Comparison of ENCODE assay signal across 31 cellular contexts in the genomic region with DNA sequence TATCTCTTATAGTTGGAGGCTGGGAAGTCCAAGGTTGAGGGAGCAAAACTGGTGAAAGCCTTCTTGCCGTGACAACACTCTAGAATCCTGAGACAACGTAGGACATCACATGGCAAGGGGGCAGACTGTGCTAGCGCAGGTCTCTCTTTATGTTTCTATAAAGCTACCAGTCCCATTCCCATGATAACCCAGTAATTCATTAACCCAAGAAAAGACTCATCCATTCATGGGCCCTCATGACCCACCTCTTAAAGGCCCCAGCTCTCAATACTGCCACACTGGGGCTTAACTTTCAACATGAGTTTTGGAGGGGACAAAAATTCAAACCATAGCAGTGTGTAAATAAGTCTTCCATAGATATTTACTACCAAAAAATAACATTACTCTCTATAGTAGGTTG.
"Had no signal": no experiment of that assay in that cellular context is flagged by ENCODE, and none has a peak within 500 bp of the region (broad histone marks: within the 10 kb centered on the region; RNA-seq: fewer than 3 reads in every experiment).

No MANE protein-coding gene starts in this region.

- H3K4me1 Mint-ChIP-seq: activated B cell treated with CpG ODN at 0.5 μM for 24 hours; activated CD4-positive, alpha-beta T cell treated with anti-CD3 and anti-CD28 coated beads, Interleukin-2, amount 10 ng/mL, durations not matched to agents 24 days and 14 days; activated naive CD4-positive, alpha-beta T cell treated with anti-CD3 and anti-CD28 coated beads, Interleukin-2, amount 10 ng/mL, durations not matched to agents 7 days and 5 days; activated naive CD8-positive, alpha-beta T cell treated with anti-CD3 and anti-CD28 coated beads, Interleukin-2, amount 10 ng/mL, durations not matched to agents 7 days and 5 days; brain had no signal

- H3K4me3 Mint-ChIP-seq: activated B cell treated with CpG ODN at 0.5 μM for 24 hours; activated CD4-positive, alpha-beta memory T cell treated with anti-CD3 and anti-CD28 coated beads for 36 hours; activated CD4-positive, alpha-beta T cell treated with anti-CD3 and anti-CD28 coated beads, Interleukin-2, amount 10 ng/mL, durations not matched to agents 24 days and 14 days; activated CD8-positive, alpha-beta T cell treated with anti-CD3 and anti-CD28 coated beads for 36 hours; activated naive CD4-positive, alpha-beta T cell treated with anti-CD3 and anti-CD28 coated beads, Interleukin-2, amount 10 ng/mL, durations not matched to agents 7 days and 5 days; activated naive CD4-positive, alpha-beta T cell treated with anti-CD3 and anti-CD28 coated beads, Interleukin-2, amount 50 U/mL, for 24 hours; activated naive CD8-positive, alpha-beta T cell; activated naive CD8-positive, alpha-beta T cell treated with anti-CD3 and anti-CD28 coated beads, Interleukin-2, amount 10 ng/mL, durations not matched to agents 7 days and 5 days; activated naive CD8-positive, alpha-beta T cell treated with anti-CD3 and anti-CD28 coated beads, Interleukin-2, amount 50 U/mL, for 24 hours; activated T-cell treated with anti-CD3 and anti-CD28 coated beads, Interleukin-2, amount 50 U/mL, for 24 hours; brain; central memory CD8-positive, alpha-beta T cell; T-helper 1 cell treated with Interleukin-12 subunit alpha and Interleukin-12 subunit beta and Interleukin-4 antibody, amounts not matched to agents 30 μg/mL and 1 μg/mL, for 36 hours; T-helper 2 cell treated with Interferon-gamma antibody and Interleukin-4, amounts not matched to agents 5 μg/mL and 100 μg/mL, for 36 hours had no signal

- H3K36me3 Mint-ChIP-seq: activated naive CD4-positive, alpha-beta T cell treated with anti-CD3 and anti-CD28 coated beads, Interleukin-2, amount 10 ng/mL, durations not matched to agents 7 days and 5 days; brain had no signal

- H3K27ac Mint-ChIP-seq: activated B cell treated with CpG ODN at 0.5 μM for 24 hours; activated CD4-positive, alpha-beta memory T cell treated with anti-CD3 and anti-CD28 coated beads for 36 hours; activated CD4-positive, alpha-beta T cell treated with anti-CD3 and anti-CD28 coated beads, Interleukin-2, amount 10 ng/mL, durations not matched to agents 24 days and 14 days; activated CD8-positive, alpha-beta T cell treated with anti-CD3 and anti-CD28 coated beads for 36 hours; activated naive CD4-positive, alpha-beta T cell treated with anti-CD3 and anti-CD28 coated beads, Interleukin-2, amount 10 ng/mL, durations not matched to agents 7 days and 5 days; activated naive CD4-positive, alpha-beta T cell treated with anti-CD3 and anti-CD28 coated beads, Interleukin-2, amount 50 U/mL, for 24 hours; activated naive CD8-positive, alpha-beta T cell; activated naive CD8-positive, alpha-beta T cell treated with anti-CD3 and anti-CD28 coated beads, Interleukin-2, amount 10 ng/mL, durations not matched to agents 7 days and 5 days; activated naive CD8-positive, alpha-beta T cell treated with anti-CD3 and anti-CD28 coated beads, Interleukin-2, amount 50 U/mL, for 24 hours; activated T-cell treated with anti-CD3 and anti-CD28 coated beads, Interleukin-2, amount 50 U/mL, for 24 hours; activated T-helper 2 cell treated with anti-CD3 and anti-CD28 coated beads, Interferon-gamma antibody, Interleukin-2, Interleukin-4, amounts not matched to agents 10 μg/mL and 5 μg/mL and 100 μg/mL, durations not matched to agents 14 hours and 24 hours and 36 hours; brain; T-helper 1 cell treated with Interleukin-12 subunit alpha and Interleukin-12 subunit beta and Interleukin-4 antibody, amounts not matched to agents 30 μg/mL and 1 μg/mL, for 36 hours; T-helper 2 cell treated with Interferon-gamma antibody and Interleukin-4, amounts not matched to agents 5 μg/mL and 100 μg/mL, for 36 hours had no signal

- H3K9me3 Mint-ChIP-seq: activated CD4-positive, alpha-beta memory T cell treated with anti-CD3 and anti-CD28 coated beads for 36 hours; activated CD4-positive, alpha-beta T cell treated with anti-CD3 and anti-CD28 coated beads, Interleukin-2, amount 10 ng/mL, durations not matched to agents 24 days and 14 days; activated naive CD4-positive, alpha-beta T cell treated with anti-CD3 and anti-CD28 coated beads, Interleukin-2, amount 10 ng/mL, durations not matched to agents 7 days and 5 days; activated naive CD4-positive, alpha-beta T cell treated with anti-CD3 and anti-CD28 coated beads, Interleukin-2, amount 50 U/mL, for 24 hours; activated naive CD8-positive, alpha-beta T cell treated with anti-CD3 and anti-CD28 coated beads, Interleukin-2, amount 10 ng/mL, durations not matched to agents 7 days and 5 days; activated naive CD8-positive, alpha-beta T cell treated with anti-CD3 and anti-CD28 coated beads, Interleukin-2, amount 50 U/mL, for 24 hours; activated T-helper 2 cell treated with anti-CD3 and anti-CD28 coated beads, Interferon-gamma antibody, Interleukin-2, Interleukin-4, amounts not matched to agents 10 μg/mL and 5 μg/mL and 100 μg/mL, durations not matched to agents 14 hours and 24 hours and 36 hours; central memory CD8-positive, alpha-beta T cell; T-helper 1 cell treated with Interleukin-12 subunit alpha and Interleukin-12 subunit beta and Interleukin-4 antibody, amounts not matched to agents 30 μg/mL and 1 μg/mL, for 36 hours; T-helper 2 cell treated with Interferon-gamma antibody and Interleukin-4, amounts not matched to agents 5 μg/mL and 100 μg/mL, for 36 hours had no signal

- ATAC-seq: activated CD8-positive, alpha-beta T cell treated with anti-CD3 and anti-CD28 coated beads for 36 hours; activated naive CD8-positive, alpha-beta T cell treated with anti-CD3 and anti-CD28 coated beads, Interleukin-2, amount 50 U/mL, for 24 hours had no signal

- DNase-seq: activated B cell treated with CpG ODN at 0.5 μM for 24 hours; activated CD4-positive, alpha-beta memory T cell treated with anti-CD3 and anti-CD28 coated beads for 36 hours; activated CD4-positive, alpha-beta T cell treated with anti-CD3 and anti-CD28 coated beads for 4 hours; activated CD4-positive, alpha-beta T cell treated with anti-CD3 and anti-CD28 coated beads, Interleukin-2, amount 10 ng/mL, durations not matched to agents 24 days and 14 days; activated CD4-positive, alpha-beta T cell treated with anti-CD3 and anti-CD28 coated beads, Interleukin-2, amount 50 U/mL, for 1 hour; activated CD4-positive, alpha-beta T cell treated with anti-CD3 and anti-CD28 coated beads, Interleukin-2, amount 50 U/mL, for 4 hours; activated CD4-positive, CD25-positive, alpha-beta regulatory T cell treated with anti-CD3 and anti-CD28 coated beads, Interleukin-2, amount 50 U/mL, for 72 hours; activated CD8-positive, alpha-beta memory T cell treated with anti-CD3 and anti-CD28 coated beads, Interleukin-2, amount 50 U/mL, for 48 hours; activated CD8-positive, alpha-beta T cell treated with anti-CD3 and anti-CD28 coated beads for 36 hours; activated effector memory CD4-positive, alpha-beta T cell treated with Interleukin-2 at 50 U/mL for 16 hours; activated gamma-delta T cell; activated naive CD4-positive, alpha-beta T cell treated with anti-CD3 and anti-CD28 coated beads, Interleukin-2, amount 10 ng/mL, durations not matched to agents 7 days and 5 days; activated naive CD4-positive, alpha-beta T cell treated with Interleukin-2 at 50 U/mL for 16 hours; activated naive CD8-positive, alpha-beta T cell treated with anti-CD3 and anti-CD28 coated beads, Interleukin-2, amount 10 ng/mL, durations not matched to agents 7 days and 5 days; activated naive CD8-positive, alpha-beta T cell treated with anti-CD3 and anti-CD28 coated beads, Interleukin-2, amount 50 U/mL, for 24 hours; activated T-cell treated with anti-CD3 and anti-CD28 coated beads, Interleukin-2, amount 50 U/mL, for 24 hours; activated T-cell treated with anti-CD3 and anti-CD28 coated beads, Interleukin-2, amount 50 U/mL, for 48 hours; amygdala; anterior cingulate cortex; caudate nucleus; SW 1271; T-helper 1 cell; T-helper 2 cell; T-helper 9 cell had no signal

- H3K27me3 Mint-ChIP-seq: activated B cell treated with CpG ODN at 0.5 μM for 24 hours; activated CD4-positive, alpha-beta memory T cell treated with anti-CD3 and anti-CD28 coated beads for 36 hours; activated CD4-positive, alpha-beta T cell treated with anti-CD3 and anti-CD28 coated beads, Interleukin-2, amount 10 ng/mL, durations not matched to agents 24 days and 14 days; activated CD8-positive, alpha-beta T cell treated with anti-CD3 and anti-CD28 coated beads for 36 hours; activated naive CD4-positive, alpha-beta T cell treated with anti-CD3 and anti-CD28 coated beads, Interleukin-2, amount 10 ng/mL, durations not matched to agents 7 days and 5 days; activated naive CD4-positive, alpha-beta T cell treated with anti-CD3 and anti-CD28 coated beads, Interleukin-2, amount 50 U/mL, for 24 hours; activated naive CD8-positive, alpha-beta T cell; activated naive CD8-positive, alpha-beta T cell treated with anti-CD3 and anti-CD28 coated beads, Interleukin-2, amount 10 ng/mL, durations not matched to agents 7 days and 5 days; activated naive CD8-positive, alpha-beta T cell treated with anti-CD3 and anti-CD28 coated beads, Interleukin-2, amount 50 U/mL, for 24 hours; activated T-cell treated with anti-CD3 and anti-CD28 coated beads, Interleukin-2, amount 50 U/mL, for 24 hours; brain; central memory CD8-positive, alpha-beta T cell had no signal
